Comparison of ENCODE assay signal across 2 cellular contexts in genomic region chr15:40274350-40275274, GRCh38.
TF ChIP-seq lines count a peak whose summit lies in the region.

No MANE protein-coding gene starts in this region.

TF ChIP-seq in HCT116, 20 proteins besides CTCF, POLR2A, EP300 and RAD21:
- TF ChIP-seq YY1 (IDR thresholded peaks at IDR 0.05; ENCODE audit: extremely low read depth, insufficient replicate concordance, low read depth, low read length) (peak; percentile 71), EZH2phosphoT487 (IDR thresholded peaks at IDR 0.05; ENCODE audit: borderline replicate concordance) (no peak)

TF ChIP-seq in HepG2, 621 proteins besides CTCF, POLR2A, EP300 and RAD21 (continues in another document):
- TF ChIP-seq DRAP1 (CRISPR knock-in tag; IDR thresholded peaks at IDR 0.05) (peak; percentile 61; the same call in 1 of the 2 replicates), ZNF12 (CRISPR knock-in tag; IDR thresholded peaks at IDR 0.05) (peak; percentile 66; the same call in 1 of the 2 replicates), ZNF232 (CRISPR knock-in tag; IDR thresholded peaks at IDR 0.05; ENCODE audit: borderline replicate concordance) (no peak), ZFX (CRISPR knock-in tag; IDR thresholded peaks at IDR 0.05; ENCODE audit: low read depth) (peak; percentile 74), IKZF5 (CRISPR knock-in tag; IDR thresholded peaks at IDR 0.05) (peak; percentile 58; the same call in 1 of the 2 replicates), MIXL1 (CRISPR knock-in tag; IDR thresholded peaks at IDR 0.05) (0 out of 2 replicates have a peak, but pooled peaks have one; percentile 47), POLR2G (IDR thresholded peaks at IDR 0.05; ENCODE audit: low read depth, low read length) (no peak), PLRG1 (conservative IDR thresholded peaks at IDR 0.05) (no peak), ZSCAN9 (CRISPR knock-in tag; IDR thresholded peaks at IDR 0.05; ENCODE audit: borderline replicate concordance) (0 out of 2 replicates have a peak, but pooled peaks have one; percentile 68), ZNF24 (IDR thresholded peaks at IDR 0.05) (peak; percentile 71; the same call in 1 of the 2 replicates), ZNF350 (CRISPR knock-in tag; IDR thresholded peaks at IDR 0.05; ENCODE audit: borderline replicate concordance, low read depth) (no peak; the same call in 1 of the 2 replicates), NR2F2 (IDR thresholded peaks at IDR 0.05; ENCODE audit: borderline replicate concordance, low read depth) (0 out of 2 replicates have a peak, but pooled peaks have one; percentile 18), ZNF280D (CRISPR knock-in tag; IDR thresholded peaks at IDR 0.05) (no peak), NFKBIZ (CRISPR knock-in tag; IDR thresholded peaks at IDR 0.05) (0 out of 2 replicates have a peak, but pooled peaks have one; percentile 39), FOXK1 (CRISPR knock-in tag; IDR thresholded peaks at IDR 0.05; ENCODE audit: borderline replicate concordance, low read depth) (peak; percentile 76; the same call in 1 of the 2 replicates), RXRA (CRISPR knock-in tag; IDR thresholded peaks at IDR 0.05) (0 out of 2 replicates have a peak, but pooled peaks have one; percentile 41), HDAC2 (CRISPR knock-in tag; IDR thresholded peaks at IDR 0.05) (peak; percentile 27; the same call in 1 of the 2 replicates), TEAD3 (CRISPR knock-in tag; optimal IDR thresholded peaks at IDR 0.05; ENCODE audit: borderline replicate concordance) (peak; percentile 49), ZNF770 (CRISPR knock-in tag; IDR thresholded peaks at IDR 0.05) (0 out of 2 replicates have a peak, but pooled peaks have one; percentile 18), ETV5 (CRISPR knock-in tag; IDR thresholded peaks at IDR 0.05; ENCODE audit: borderline replicate concordance) (peak; percentile 51), RXRB (CRISPR knock-in tag; IDR thresholded peaks at IDR 0.05; ENCODE audit: borderline replicate concordance) (peak; percentile 48; the same call in 1 of the 2 replicates), KAT8 (CRISPR knock-in tag; IDR thresholded peaks at IDR 0.05) (peak; percentile 66; the same call in 1 of the 2 replicates), ZBTB4 (CRISPR knock-in tag; IDR thresholded peaks at IDR 0.05; ENCODE audit: borderline replicate concordance) (no peak), STAG1 (CRISPR knock-in tag; IDR thresholded peaks at IDR 0.05) (peak; percentile 88), RCOR2 (CRISPR knock-in tag; IDR thresholded peaks at IDR 0.05) (0 out of 2 replicates have a peak, but pooled peaks have one; percentile 33), IKZF4 (CRISPR knock-in tag; IDR thresholded peaks at IDR 0.05; ENCODE audit: borderline replicate concordance, low read depth, not compliant biosample characterization) (no peak), ZFP36 (IDR thresholded peaks at IDR 0.05; ENCODE audit: borderline replicate concordance, low read depth, low read length, partially characterized antibody) (peak; percentile 33), SOX6 (IDR thresholded peaks at IDR 0.05) (no peak), SOX6 (CRISPR knock-in tag; IDR thresholded peaks at IDR 0.05) (0 out of 2 replicates have a peak, but pooled peaks have one; percentile 20)
- TF ChIP-seq, protein P1, sequence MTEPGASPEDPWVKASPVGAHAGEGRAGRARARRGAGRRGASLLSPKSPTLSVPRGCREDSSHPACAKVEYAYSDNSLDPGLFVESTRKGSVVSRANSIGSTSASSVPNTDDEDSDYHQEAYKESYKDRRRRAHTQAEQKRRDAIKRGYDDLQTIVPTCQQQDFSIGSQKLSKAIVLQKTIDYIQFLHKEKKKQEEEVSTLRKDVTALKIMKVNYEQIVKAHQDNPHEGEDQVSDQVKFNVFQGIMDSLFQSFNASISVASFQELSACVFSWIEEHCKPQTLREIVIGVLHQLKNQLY (CRISPR knock-in tag; IDR thresholded peaks at IDR 0.05), result 0 out of 2 replicates have a peak, but pooled peaks have one; percentile 18
- TF ChIP-seq, protein P2, sequence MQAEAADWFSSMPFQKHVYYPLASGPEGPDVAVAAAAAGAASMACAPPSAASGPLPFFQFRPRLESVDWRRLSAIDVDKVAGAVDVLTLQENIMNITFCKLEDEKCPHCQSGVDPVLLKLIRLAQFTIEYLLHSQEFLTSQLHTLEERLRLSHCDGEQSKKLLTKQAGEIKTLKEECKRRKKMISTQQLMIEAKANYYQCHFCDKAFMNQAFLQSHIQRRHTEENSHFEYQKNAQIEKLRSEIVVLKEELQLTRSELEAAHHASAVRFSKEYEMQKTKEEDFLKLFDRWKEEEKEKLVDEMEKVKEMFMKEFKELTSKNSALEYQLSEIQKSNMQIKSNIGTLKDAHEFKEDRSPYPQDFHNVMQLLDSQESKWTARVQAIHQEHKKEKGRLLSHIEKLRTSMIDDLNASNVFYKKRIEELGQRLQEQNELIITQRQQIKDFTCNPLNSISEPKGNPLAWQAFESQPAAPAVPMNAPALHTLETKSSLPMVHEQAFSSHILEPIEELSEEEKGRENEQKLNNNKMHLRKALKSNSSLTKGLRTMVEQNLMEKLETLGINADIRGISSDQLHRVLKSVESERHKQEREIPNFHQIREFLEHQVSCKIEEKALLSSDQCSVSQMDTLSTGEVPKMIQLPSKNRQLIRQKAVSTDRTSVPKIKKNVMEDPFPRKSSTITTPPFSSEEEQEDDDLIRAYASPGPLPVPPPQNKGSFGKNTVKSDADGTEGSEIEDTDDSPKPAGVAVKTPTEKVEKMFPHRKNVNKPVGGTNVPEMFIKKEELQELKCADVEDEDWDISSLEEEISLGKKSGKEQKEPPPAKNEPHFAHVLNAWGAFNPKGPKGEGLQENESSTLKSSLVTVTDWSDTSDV (CRISPR knock-in tag; IDR thresholded peaks at IDR 0.05), result no peak
- TF ChIP-seq, protein P3, sequence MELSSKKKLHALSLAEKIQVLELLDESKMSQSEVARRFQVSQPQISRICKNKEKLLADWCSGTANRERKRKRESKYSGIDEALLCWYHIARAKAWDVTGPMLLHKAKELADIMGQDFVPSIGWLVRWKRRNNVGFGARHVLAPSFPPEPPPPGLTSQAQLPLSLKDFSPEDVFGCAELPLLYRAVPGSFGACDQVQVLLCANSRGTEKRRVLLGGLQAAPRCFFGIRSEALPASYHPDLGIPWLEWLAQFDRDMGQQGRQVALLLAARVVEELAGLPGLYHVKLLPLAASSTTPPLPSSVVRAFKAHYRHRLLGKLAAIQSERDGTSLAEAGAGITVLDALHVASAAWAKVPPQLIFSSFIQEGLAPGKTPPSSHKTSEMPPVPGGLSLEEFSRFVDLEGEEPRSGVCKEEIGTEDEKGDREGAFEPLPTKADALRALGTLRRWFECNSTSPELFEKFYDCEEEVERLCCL (CRISPR knock-in tag; IDR thresholded peaks at IDR 0.05; ENCODE audit: borderline replicate concordance), result no peak
- TF ChIP-seq, protein P4, sequence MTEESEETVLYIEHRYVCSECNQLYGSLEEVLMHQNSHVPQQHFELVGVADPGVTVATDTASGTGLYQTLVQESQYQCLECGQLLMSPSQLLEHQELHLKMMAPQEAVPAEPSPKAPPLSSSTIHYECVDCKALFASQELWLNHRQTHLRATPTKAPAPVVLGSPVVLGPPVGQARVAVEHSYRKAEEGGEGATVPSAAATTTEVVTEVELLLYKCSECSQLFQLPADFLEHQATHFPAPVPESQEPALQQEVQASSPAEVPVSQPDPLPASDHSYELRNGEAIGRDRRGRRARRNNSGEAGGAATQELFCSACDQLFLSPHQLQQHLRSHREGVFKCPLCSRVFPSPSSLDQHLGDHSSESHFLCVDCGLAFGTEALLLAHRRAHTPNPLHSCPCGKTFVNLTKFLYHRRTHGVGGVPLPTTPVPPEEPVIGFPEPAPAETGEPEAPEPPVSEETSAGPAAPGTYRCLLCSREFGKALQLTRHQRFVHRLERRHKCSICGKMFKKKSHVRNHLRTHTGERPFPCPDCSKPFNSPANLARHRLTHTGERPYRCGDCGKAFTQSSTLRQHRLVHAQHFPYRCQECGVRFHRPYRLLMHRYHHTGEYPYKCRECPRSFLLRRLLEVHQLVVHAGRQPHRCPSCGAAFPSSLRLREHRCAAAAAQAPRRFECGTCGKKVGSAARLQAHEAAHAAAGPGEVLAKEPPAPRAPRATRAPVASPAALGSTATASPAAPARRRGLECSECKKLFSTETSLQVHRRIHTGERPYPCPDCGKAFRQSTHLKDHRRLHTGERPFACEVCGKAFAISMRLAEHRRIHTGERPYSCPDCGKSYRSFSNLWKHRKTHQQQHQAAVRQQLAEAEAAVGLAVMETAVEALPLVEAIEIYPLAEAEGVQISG (CRISPR knock-in tag; IDR thresholded peaks at IDR 0.05), result 0 out of 2 replicates have a peak, but pooled peaks have one; percentile 47
- TF ChIP-seq, protein P5, sequence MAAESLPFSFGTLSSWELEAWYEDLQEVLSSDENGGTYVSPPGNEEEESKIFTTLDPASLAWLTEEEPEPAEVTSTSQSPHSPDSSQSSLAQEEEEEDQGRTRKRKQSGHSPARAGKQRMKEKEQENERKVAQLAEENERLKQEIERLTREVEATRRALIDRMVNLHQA (CRISPR knock-in tag; IDR thresholded peaks at IDR 0.05), result no peak
